8 cellular contexts compared by ENCODE assay signal in genomic region chr17:76500745-76501017, GRCh38. TPM values are rescaled to one million over a fixed set of nuclear protein-coding genes. Genes with fewer than 3 reads are reported as not detected.
DNase-seq lines count a peak whose midpoint lies in the region; ATAC-seq and TF ChIP-seq lines count a peak whose summit lies in the region.

No MANE protein-coding gene starts in this region.

- H3K79me2 ChIP-seq in Karpas-422 (ENCODE audit: low read length) (no peaks in the 10 kb centered on the region), neural cell (replicated peaks; ENCODE audit: insufficient read depth, low read length) (no peaks in the 10 kb centered on the region)

- TF ChIP-seq CTCF in neural cell (IDR thresholded peaks at IDR 0.05; ENCODE audit: poor library complexity, severe bottlenecking) (no peak), omental fat pad (IDR thresholded peaks at IDR 0.05) (no peak)

- H3K4me1 ChIP-seq in Karpas-422 (ENCODE audit: low read length): peaks cover 24% of the 10 kb centered on the region
- peaks cover 33% of the 10 kb centered on the region for H3K4me1 ChIP-seq in ectodermal cell (ENCODE audit: control insufficient read depth, insufficient read depth, low read length)

- no peaks in the 10 kb centered on the region for H3K9me3 ChIP-seq in Karpas-422 (ENCODE audit: low read length)
- no peaks in the 10 kb centered on the region for H3K9me3 ChIP-seq in ectodermal cell (ENCODE audit: control insufficient read depth, low read length)
- H3K9me3 ChIP-seq in neural cell (ENCODE audit: low read length): no peaks in the 10 kb centered on the region

- DNase-seq in Karpas-422 (no peak), NCI-H510A (lab: John Stamatoyannopoulos, UW) (no peak), left lobe of liver (ENCODE audit: low spot score) (no peak), COR-L47 (lab: John Stamatoyannopoulos, UW) (no peak), omental fat pad (ENCODE audit: low spot score) (no peak)

- H4K20me1 ChIP-seq in Karpas-422 (ENCODE audit: insufficient read depth, low read depth, low read length) (peaks cover 7% of the 10 kb centered on the region; the same call in 1 of the 2 replicates), neural cell (ENCODE audit: insufficient read depth) (no peaks in the 10 kb centered on the region)

- H2AFZ ChIP-seq in Karpas-422 (ENCODE audit: low read length) (peak overlapping the region; percentile 86; the same call in 1 of the 2 replicates), neural cell (ENCODE audit: low read depth, low read length) (no peak overlapping the region)

- H3K4me2 ChIP-seq in Karpas-422 (ENCODE audit: low read depth, low read length, poor library complexity, severe bottlenecking) (peak overlapping the region; percentile 81), neural cell (ENCODE audit: low read length) (no peak overlapping the region)

- 1 to 3% methylated on average over 10 of the region's 10 CpGs for WGBS in ectodermal cell, 2 experiments

- no peak overlapping the region for H3K27ac ChIP-seq in Karpas-422 (ENCODE audit: low read length)
- no peak overlapping the region for H3K27ac ChIP-seq in ectodermal cell (ENCODE audit: insufficient read depth, low read depth, low read length, poor library complexity, severe bottlenecking)
- H3K27ac ChIP-seq in neural cell (ENCODE audit: low read length): no peak overlapping the region

- peak overlapping the region; percentile 70 for H3K4me3 ChIP-seq in GM08714 (ENCODE audit: low read length)
- H3K4me3 ChIP-seq in Karpas-422 (ENCODE audit: low read length): peak overlapping the region; percentile 68
- H3K4me3 ChIP-seq in ectodermal cell (ENCODE audit: insufficient read depth, low read depth, low read length): peak overlapping the region; percentile 64
- H3K4me3 ChIP-seq in neural cell (ENCODE audit: low read length): peak overlapping the region; percentile 56

- H3K9ac ChIP-seq in Karpas-422 (ENCODE audit: low read length) (peak overlapping the region; percentile 60), neural cell (ENCODE audit: low read length) (no peak overlapping the region)

- no peaks in the 10 kb centered on the region for H3F3A ChIP-seq in neural cell (ENCODE audit: insufficient read depth, low read length, poor library complexity, severe bottlenecking)

- TF ChIP-seq EP300 in neural cell (conservative IDR thresholded peaks at IDR 0.05; ENCODE audit: poor library complexity, severe bottlenecking): no peak

- H3K9me2 ChIP-seq in Karpas-422 (replicated peaks; ENCODE audit: insufficient read depth, low read length) (no peaks in the 10 kb centered on the region), neural cell (ENCODE audit: insufficient read depth, low read length) (no peaks in the 10 kb centered on the region)

- ATAC-seq in left lobe of liver (no peak), omental fat pad (ENCODE audit: low FRiP score) (no peak)

- H3K36me3 ChIP-seq in Karpas-422 (ENCODE audit: insufficient read depth, low read length) (no peaks in the 10 kb centered on the region), ectodermal cell (ENCODE audit: control insufficient read depth, insufficient read depth, low read length) (no peaks in the 10 kb centered on the region), neural cell (ENCODE audit: insufficient read depth, low read length) (no peaks in the 10 kb centered on the region)

- H3K27me3 ChIP-seq in Karpas-422 (ENCODE audit: low read length) (no peaks in the 10 kb centered on the region), ectodermal cell (ENCODE audit: control insufficient read depth, insufficient read depth, low read length, poor library complexity, severe bottlenecking) (peaks cover 19% of the 10 kb centered on the region), neural cell (ENCODE audit: insufficient read depth, low read depth, low read length) (peaks cover 29% of the 10 kb centered on the region)

- no peak for TF ChIP-seq RAD21 in neural cell (conservative IDR thresholded peaks at IDR 0.05)

TF ChIP-seq in neural cell, 6 proteins besides CTCF, POLR2A, EP300 and RAD21:
- TF ChIP-seq POLR2AphosphoS5 (IDR thresholded peaks at IDR 0.05): no peak
- no peak for TF ChIP-seq EZH2 (IDR thresholded peaks at IDR 0.05; ENCODE audit: borderline replicate concordance, insufficient read depth, low read length, poor library complexity, severe bottlenecking)
- no peak for TF ChIP-seq MXI1 (conservative IDR thresholded peaks at IDR 0.05; ENCODE audit: poor library complexity, severe bottlenecking)
- no peak for TF ChIP-seq SMC3 (conservative IDR thresholded peaks at IDR 0.05; ENCODE audit: poor library complexity)
- no peak for TF ChIP-seq REST (IDR thresholded peaks at IDR 0.05; ENCODE audit: borderline replicate concordance)
- no peak for TF ChIP-seq TAF1 (IDR thresholded peaks at IDR 0.05; ENCODE audit: low read depth)

RNA-seq across cellular contexts. Expression of gene RHBDF2, which starts 0.5 kb away (rescaled TPM):
- total RNA-seq in Karpas-422 (2014; rRNA removed; shearing (Covaris generic); ENCODE audit: low replicate concordance): 5.1 and 5.4 TPM in 2 replicates
- polyA plus RNA-seq in ectodermal cell (2013, experiment 1 of 4): 6.6 TPM
- polyA plus RNA-seq in ectodermal cell (2013, experiment 2 of 4): 9.4 TPM
- polyA plus RNA-seq in ectodermal cell (2013, experiment 3 of 4): 4.8 TPM
- polyA plus RNA-seq in ectodermal cell (2013, experiment 4 of 4): 5.3 TPM
- not detected in 2 replicates for polyA plus RNA-seq in neural cell
- not detected in 2 replicates for polyA minus RNA-seq in neural cell
- total RNA-seq in left lobe of liver: 8.9 TPM
- total RNA-seq in omental fat pad: 10 to 100 TPM; 29.9 to 77.9 (median 56.7) TPM

RNA-seq across cellular contexts. Expression of gene AANAT, which starts 33.3 kb away (rescaled TPM):
- total RNA-seq in Karpas-422 (2014; rRNA removed; shearing (Covaris generic); ENCODE audit: low replicate concordance): not detected in 2 replicates
- polyA plus RNA-seq in ectodermal cell (2013, experiment 1 of 4): 0.59 TPM
- polyA plus RNA-seq in ectodermal cell (2013, experiment 2 of 4): not detected
- polyA plus RNA-seq in ectodermal cell (2013, experiment 3 of 4): not detected
- polyA plus RNA-seq in ectodermal cell (2013, experiment 4 of 4): 1.0 TPM
- not detected in 2 replicates for polyA plus RNA-seq in neural cell
- not detected in 2 replicates for polyA minus RNA-seq in neural cell
- total RNA-seq in left lobe of liver (not detected), omental fat pad (not detected)

RNA-seq across cellular contexts. Expression of gene CYGB, which starts 36.8 kb away (rescaled TPM):
- total RNA-seq in Karpas-422 (2014; rRNA removed; shearing (Covaris generic); ENCODE audit: low replicate concordance): 0.07 TPM in 1 of 2 replicates, not detected in the other
- 0.61 TPM for polyA plus RNA-seq in ectodermal cell (2013, experiment 1 of 4)
- 0.73 TPM for polyA plus RNA-seq in ectodermal cell (2013, experiment 2 of 4)
- polyA plus RNA-seq in ectodermal cell (2013, experiment 3 of 4): 1.4 TPM
- 1.4 TPM for polyA plus RNA-seq in ectodermal cell (2013, experiment 4 of 4)
- polyA plus RNA-seq in neural cell: 9.6 and 12.9 TPM in 2 replicates
- polyA minus RNA-seq in neural cell: 8.0 and 13.4 TPM in 2 replicates
- total RNA-seq in left lobe of liver (5.0 TPM), omental fat pad (10 to 100 TPM; 18.9 to 46.2 (median 35.2) TPM)

RNA-seq across cellular contexts. Expression of gene PRCD, which starts 39.2 kb away (rescaled TPM):
- 0.37 and 0.69 TPM in 2 replicates for total RNA-seq in Karpas-422 (2014; rRNA removed; shearing (Covaris generic); ENCODE audit: low replicate concordance)
- polyA plus RNA-seq in ectodermal cell (2013, experiment 1 of 4): not detected
- polyA plus RNA-seq in ectodermal cell (2013, experiment 2 of 4): 0.27 TPM
- 0.85 TPM for polyA plus RNA-seq in ectodermal cell (2013, experiment 3 of 4)
- polyA plus RNA-seq in ectodermal cell (2013, experiment 4 of 4): 0.57 TPM
- polyA plus RNA-seq in neural cell: 13.2 and 22.5 TPM in 2 replicates
- polyA minus RNA-seq in neural cell: 3.4 and 4.5 TPM in 2 replicates
- total RNA-seq in left lobe of liver (0.15 TPM), omental fat pad (10 to 100 TPM in 1 of 4 donors, 1 to 10 TPM in 3; 2.3 to 20.0 (median 3.5) TPM)

RNA-seq across cellular contexts. Expression of gene UBE2O, which starts 47.7 kb away (rescaled TPM):
- total RNA-seq in Karpas-422 (2014; rRNA removed; shearing (Covaris generic); ENCODE audit: low replicate concordance): 10.5 and 19.9 TPM in 2 replicates
- 54.6 TPM for polyA plus RNA-seq in ectodermal cell (2013, experiment 1 of 4)
- polyA plus RNA-seq in ectodermal cell (2013, experiment 2 of 4): 49.0 TPM
- polyA plus RNA-seq in ectodermal cell (2013, experiment 3 of 4): 38.8 TPM
- polyA plus RNA-seq in ectodermal cell (2013, experiment 4 of 4): 44.9 TPM
- polyA plus RNA-seq in neural cell: 27.7 and 28.0 TPM in 2 replicates
- polyA minus RNA-seq in neural cell: 64.8 and 73.0 TPM in 2 replicates
- total RNA-seq in left lobe of liver: 9.8 TPM
- 10 to 100 TPM; 12.5 to 27.5 (median 20.0) TPM for total RNA-seq in omental fat pad
